Comparison of ENCODE assay signal across 8 cellular contexts in the genomic region with DNA sequence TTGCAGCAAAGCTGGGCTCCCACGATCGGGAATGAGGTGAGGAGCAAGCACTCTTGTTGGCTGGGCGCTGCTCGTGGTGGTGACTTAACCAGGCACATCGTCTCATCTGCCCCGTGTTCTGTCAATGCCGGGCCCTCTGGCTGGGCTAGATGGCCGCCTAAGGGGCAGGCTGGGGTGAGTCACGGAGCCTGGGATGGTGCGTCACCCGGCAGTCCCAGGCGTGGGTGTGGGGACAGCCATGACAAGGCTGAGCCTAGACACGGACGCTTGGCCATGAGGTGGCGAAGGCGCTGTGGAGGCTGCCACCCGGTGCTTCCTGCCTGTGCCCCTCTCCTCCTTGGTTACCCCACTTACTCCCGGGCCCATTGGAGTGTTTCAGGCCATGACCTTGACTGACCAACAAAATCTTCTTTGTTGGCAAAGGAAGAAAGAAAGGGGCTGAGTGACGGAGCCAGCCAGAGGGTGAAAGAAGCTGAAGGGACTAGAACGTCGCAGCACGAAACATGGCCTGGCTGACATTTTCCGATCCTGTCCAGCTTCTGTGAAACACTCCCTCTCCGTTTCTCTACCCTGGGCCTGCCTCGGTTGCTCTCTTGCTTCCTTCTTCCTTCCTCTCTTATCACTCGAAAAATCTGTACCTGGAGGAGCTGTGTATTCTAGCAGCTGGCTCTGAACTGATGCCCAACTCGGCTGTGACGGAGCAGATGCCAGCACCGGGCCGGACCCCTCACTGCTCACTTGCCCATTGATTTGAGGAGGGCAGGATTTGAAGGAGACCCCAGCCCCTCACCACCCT. TPM values are rescaled to one million over a fixed set of nuclear protein-coding genes. Genes with fewer than 3 reads are reported as not detected.
DNase-seq lines count a peak whose midpoint lies in the region; ATAC-seq and TF ChIP-seq lines count a peak whose summit lies in the region.

No MANE protein-coding gene starts in this region.

- intact Hi-C loops in breast epithelium (cut with DNase I; ENCODE audit: low total_unique reads) = no loop called here

- no peaks in the 10 kb centered on the region for H3K36me3 ChIP-seq in breast epithelium

- no peak overlapping the region for H3K4me3 Mint-ChIP-seq in progenitor cell of endocrine pancreas (ENCODE audit: low read depth)

- no peaks in the 10 kb centered on the region for H3K4me1 ChIP-seq in breast epithelium

- no peak for TF ChIP-seq POLR2A in breast epithelium (IDR thresholded peaks at IDR 0.05)

- no peaks in the 10 kb centered on the region for H3K9me3 ChIP-seq in breast epithelium

- no peak for ATAC-seq in HG02938 (IDR thresholded peaks at IDR 0.05; ENCODE audit: unreplicated experiment)

- TF ChIP-seq CTCF in breast epithelium (IDR thresholded peaks at IDR 0.05) (no peak), GM20000 (IDR thresholded peaks at IDR 0.05; ENCODE audit: extremely low read depth, missing control alignments) (no peak), progenitor cell of endocrine pancreas (IDR thresholded peaks at IDR 0.05; ENCODE audit: unreplicated experiment) (no peak)

- peaks cover 9% of the 10 kb centered on the region for H3K27me3 Mint-ChIP-seq in progenitor cell of endocrine pancreas

- H3K4me3 ChIP-seq in breast epithelium = peak overlapping the region in 2 of 3 donors; percentile 11 to 22

- no peaks in the 10 kb centered on the region for H3K36me3 Mint-ChIP-seq in progenitor cell of endocrine pancreas (ENCODE audit: insufficient read depth)

- H3K27me3 ChIP-seq in breast epithelium = no peaks in the 10 kb centered on the region

- H3K27ac ChIP-seq in breast epithelium = no peak overlapping the region

- no peaks in the 10 kb centered on the region for H3K4me1 Mint-ChIP-seq in progenitor cell of endocrine pancreas (ENCODE audit: low read depth)

- peaks cover 8% of the 10 kb centered on the region for H3K9me3 Mint-ChIP-seq in progenitor cell of endocrine pancreas (ENCODE audit: low read depth)

- H3K27ac Mint-ChIP-seq in progenitor cell of endocrine pancreas = no peak overlapping the region

- DNase-seq in EL = peak; percentile 43
- DNase-seq in activated CD4-positive, alpha-beta T cell treated with anti-CD3 and anti-CD28 coated beads for 4 hours = peak; percentile 90 to 93
- DNase-seq in breast epithelium (ENCODE audit: low spot score in 2 of 2) = no peak
- peak; percentile 81 to 90 for DNase-seq in stimulated activated CD4-positive, alpha-beta T cell treated with anti-CD3 and anti-CD28 coated beads, Interleukin-4, amount 100 ng/mL, for 4 hours
- no peak for DNase-seq in GM20000 (ENCODE audit: low spot score)
- DNase-seq in CD1c-positive myeloid dendritic cell (ENCODE audit: extremely low spot score) = no peak
- no peak for DNase-seq in progenitor cell of endocrine pancreas (ENCODE audit: low spot score, unreplicated experiment)

RNA-seq across cellular contexts. Expression of gene CD247, which starts 0.6 kb away (rescaled TPM):
- total RNA-seq in breast epithelium = 1 to 10 TPM in 2 of 3 donors, under 1 TPM in 1; 0.80 to 2.0 (median 2.0) TPM
- not detected in 2 replicates for total RNA-seq in progenitor cell of endocrine pancreas

RNA-seq across cellular contexts. Expression of gene CREG1, which starts 35.8 kb away (rescaled TPM):
- total RNA-seq in breast epithelium (100 to 1,000 TPM; 156 to 444 (median 190) TPM), progenitor cell of endocrine pancreas (27.7 and 32.3 TPM in 2 replicates)

Comparison
In these comparisons a context has a peak if more than half of its experiments do, and no peak if none do; other contexts are left out.
1. DNase-seq: peak in EL (single experiment), activated CD4-positive, alpha-beta T cell treated with anti-CD3 and anti-CD28 coated beads for 4 hours (2 of 2) and stimulated activated CD4-positive, alpha-beta T cell treated with anti-CD3 and anti-CD28 coated beads, Interleukin-4, amount 100 ng/mL, for 4 hours (2 of 2); none in breast epithelium (0 of 2), GM20000 (single experiment), CD1c-positive myeloid dendritic cell (single experiment) and progenitor cell of endocrine pancreas (single experiment).